In genomic region chr12:42144174-42144423, GRCh38 we compare ENCODE assay signal across 8 cellular contexts.
DNase-seq lines count a peak whose midpoint lies in the region; ATAC-seq and TF ChIP-seq lines count a peak whose summit lies in the region.

No MANE protein-coding gene starts in this region.

- no peaks in the 10 kb centered on the region for H3K9me3 Mint-ChIP-seq in stimulated activated naive B cell treated with anti-CD40 and anti-IgM and Interleukin-4, amounts not matched to agents 10 μg/mL and 1 μg/mL and 100 μg/mL, for 72 hours

- peak overlapping the region; percentile 77 for H3K4me2 ChIP-seq in BLaER1

- H3K36me3 ChIP-seq in BLaER1, result no peaks in the 10 kb centered on the region
- H3K36me3 ChIP-seq in iPS DF 6.9 (ENCODE audit: control insufficient read depth, insufficient read depth, low read length), result no peaks in the 10 kb centered on the region

- DNase-seq in iPS DF 6.9 (ENCODE audit: low read depth, low spot score) (no peak), KBM-7 (no peak)
- DNase-seq in stimulated activated naive B cell treated with anti-CD40 and anti-IgM and Interleukin-4, amounts not matched to agents 10 μg/mL and 1 μg/mL and 100 μg/mL, for 72 hours, result no peak

- peaks cover 43% of the 10 kb centered on the region for H3K4me1 ChIP-seq in BLaER1
- H3K4me1 ChIP-seq in iPS DF 6.9 (ENCODE audit: control insufficient read depth, insufficient read depth, low read length), result peaks cover 2% of the 10 kb centered on the region; the same call in 1 of the 2 replicates

- in situ Hi-C loops in KBM-7 (cut with MboI; ENCODE audit: low pct_unique_long_range_greater_than_20kb, low sequenced_read_pairs), result loop anchor here (25.0 kb wide), 1 partner anchor 218 kb away; no protein-coding TSS in a partner anchor

- H3K4me3 ChIP-seq in BLaER1 (peak overlapping the region; percentile 99), iPS DF 6.9 (ENCODE audit: low read length) (peak overlapping the region; percentile 83; the same call in 1 of the 2 replicates)

- no peaks in the 10 kb centered on the region for H3K27me3 Mint-ChIP-seq in stimulated activated naive B cell treated with anti-CD40 and anti-IgM and Interleukin-4, amounts not matched to agents 10 μg/mL and 1 μg/mL and 100 μg/mL, for 72 hours

- H3K27ac ChIP-seq in BLaER1 (peak overlapping the region; percentile 84), VCaP (peak overlapping the region; percentile 93), iPS DF 6.9 (ENCODE audit: low read length) (no peak overlapping the region)

- ATAC-seq in GM21717 (IDR thresholded peaks at IDR 0.05; ENCODE audit: unreplicated experiment), result peak; percentile 29
- peak; percentile 34 to 41 for ATAC-seq in stimulated activated naive B cell treated with anti-CD40 and anti-IgM and Interleukin-4, amounts not matched to agents 10 μg/mL and 1 μg/mL and 100 μg/mL, for 72 hours (replicated peaks)
- ATAC-seq in GM18520 (IDR thresholded peaks at IDR 0.05; ENCODE audit: unreplicated experiment), result no peak
- ATAC-seq in HG02642 (IDR thresholded peaks at IDR 0.05; ENCODE audit: poor library complexity, unreplicated experiment), result no peak

- peak overlapping the region; percentile 94 to 95 for H3K4me3 Mint-ChIP-seq in stimulated activated naive B cell treated with anti-CD40 and anti-IgM and Interleukin-4, amounts not matched to agents 10 μg/mL and 1 μg/mL and 100 μg/mL, for 72 hours

- H4K20me1 ChIP-seq in BLaER1, result peaks cover 52% of the 10 kb centered on the region

- no peaks in the 10 kb centered on the region for H3K9me3 ChIP-seq in BLaER1
- no peaks in the 10 kb centered on the region for H3K9me3 ChIP-seq in iPS DF 6.9 (ENCODE audit: control insufficient read depth, insufficient read depth, low read length)

- no peak for TF ChIP-seq CTCF in VCaP (conservative IDR thresholded peaks at IDR 0.05)

- H3K36me3 Mint-ChIP-seq in stimulated activated naive B cell treated with anti-CD40 and anti-IgM and Interleukin-4, amounts not matched to agents 10 μg/mL and 1 μg/mL and 100 μg/mL, for 72 hours, result no peaks in the 10 kb centered on the region

- WGBS in iPS DF 6.9 (ENCODE audit: insufficient coverage, insufficient read length), result no CpG with 5 or more reads among the region's 23 CpGs

- peak overlapping the region; percentile 93 for H3K27ac Mint-ChIP-seq in stimulated activated naive B cell treated with anti-CD40 and anti-IgM and Interleukin-4, amounts not matched to agents 10 μg/mL and 1 μg/mL and 100 μg/mL, for 72 hours

- H3K4me1 Mint-ChIP-seq in stimulated activated naive B cell treated with anti-CD40 and anti-IgM and Interleukin-4, amounts not matched to agents 10 μg/mL and 1 μg/mL and 100 μg/mL, for 72 hours, result peaks cover 22 to 38% of the 10 kb centered on the region in 2 donors

- H3K27me3 ChIP-seq in BLaER1 (no peaks in the 10 kb centered on the region), iPS DF 6.9 (ENCODE audit: control insufficient read depth, insufficient read depth, low read length) (peaks cover 3% of the 10 kb centered on the region; the same call in 1 of the 2 replicates)

- H3K9ac ChIP-seq in BLaER1, result peak overlapping the region; percentile 90

Comparison
In these comparisons a context has a peak if more than half of its experiments do, and no peak if none do; other contexts are left out.
1. ATAC-seq: peak in GM21717 (single experiment) and stimulated activated naive B cell treated with anti-CD40 and anti-IgM and Interleukin-4, amounts not matched to agents 10 μg/mL and 1 μg/mL and 100 μg/mL, for 72 hours (2 of 2); none in GM18520 (single experiment) and HG02642 (single experiment).